Comparison of ENCODE assay signal across 8 cellular contexts in the genomic region with DNA sequence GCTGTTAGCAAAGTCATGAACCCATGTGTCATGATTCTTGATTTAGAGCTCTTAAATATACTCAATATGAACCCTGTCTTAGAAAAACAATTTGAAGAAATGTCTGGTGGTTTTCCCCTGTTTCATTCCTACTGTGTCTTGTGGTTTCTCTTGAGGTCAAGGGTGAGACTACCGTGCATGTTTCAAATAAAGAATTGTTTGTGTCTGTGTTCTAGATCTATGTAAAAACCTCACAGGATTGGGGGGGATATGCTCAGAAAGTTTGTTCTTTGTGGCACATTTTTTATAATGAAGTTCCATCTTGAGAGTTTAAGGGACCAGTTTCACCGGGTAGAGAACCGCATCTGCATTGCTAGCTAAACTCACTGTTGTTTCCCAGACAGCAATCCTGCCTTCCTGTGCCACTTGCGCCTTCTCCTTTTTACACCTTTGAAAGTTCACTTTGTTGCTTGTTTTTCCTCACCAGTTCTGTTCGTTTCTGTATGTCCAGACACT. TPM values are rescaled to one million over a fixed set of nuclear protein-coding genes. Genes with fewer than 3 reads are reported as not detected.
DNase-seq lines count a peak whose midpoint lies in the region; ATAC-seq, FAIRE-seq and TF ChIP-seq lines count a peak whose summit lies in the region.

No MANE protein-coding gene starts in this region.

- peak overlapping the region; percentile 94 for H3K27ac Mint-ChIP-seq in astrocyte (ENCODE audit: unreplicated experiment)
- H3K27ac Mint-ChIP-seq in natural killer cell = peak overlapping the region; percentile 90 to 99

- H3K9me3 Mint-ChIP-seq in astrocyte (ENCODE audit: unreplicated experiment) = no peaks in the 10 kb centered on the region
- H3K9me3 Mint-ChIP-seq in natural killer cell = no peaks in the 10 kb centered on the region

- TF ChIP-seq CTCF in astrocyte (IDR thresholded peaks at IDR 0.05; ENCODE audit: insufficient read depth, low read depth, low read length) = no peak
- TF ChIP-seq CTCF in natural killer cell (IDR thresholded peaks at IDR 0.05) = no peak
- no peak for TF ChIP-seq CTCF in coronary artery (IDR thresholded peaks at IDR 0.05)
- no peak for TF ChIP-seq CTCF in kidney (IDR thresholded peaks at IDR 0.05; ENCODE audit: borderline replicate concordance, extremely low read depth, insufficient read depth)

- DNase-seq in GM12891 (ENCODE audit: insufficient read length, low spot score) (no peak), KG1 (lab: John Stamatoyannopoulos, UW) (peak; percentile 71), astrocyte (ENCODE audit: low read depth) (peak; percentile 96), natural killer cell (no peak), NCI-H2029 treated with DMSO at 0.1 percent for 48 hours (lab: John Stamatoyannopoulos, UW) (no peak), coronary artery (ENCODE audit: low spot score) (no peak), kidney (no peak)

- peak overlapping the region; percentile 45 for H3K9ac ChIP-seq in astrocyte (ENCODE audit: low read length)
- H3K9ac ChIP-seq in kidney (ENCODE audit: low read length in 2 of 2) = no peak overlapping the region

- H3K36me3 Mint-ChIP-seq in astrocyte (ENCODE audit: low read depth, unreplicated experiment) (no peaks in the 10 kb centered on the region), natural killer cell (no peaks in the 10 kb centered on the region)

- no peaks in the 10 kb centered on the region for H3K9me3 ChIP-seq in astrocyte (ENCODE audit: insufficient read depth, low read depth, low read length)
- H3K9me3 ChIP-seq in kidney (ENCODE audit: control insufficient read depth in 1 of 2, low read length in 2 of 2) = no peaks in the 10 kb centered on the region

- FAIRE-seq in GM12891 (lab: Jason Lieb, UNC) (peak; percentile 33), astrocyte (lab: Jason Lieb, UNC) (no peak), kidney (lab: Jason Lieb, UNC) (no peak)

- peak overlapping the region; percentile 57 for H3K4me2 ChIP-seq in astrocyte (ENCODE audit: low read length)

- H3K36me3 ChIP-seq in astrocyte (ENCODE audit: insufficient read depth, low read length) (no peaks in the 10 kb centered on the region), kidney (ENCODE audit: control insufficient read depth in 1 of 2, insufficient read depth in 2 of 2, low read length in 2 of 2) (peaks cover 0 to 2% of the 10 kb centered on the region in 2 donors)

- peaks cover 26% of the 10 kb centered on the region for H3K4me1 ChIP-seq in astrocyte (ENCODE audit: insufficient read depth, low read length)
- H3K4me1 ChIP-seq in kidney (ENCODE audit: control insufficient read depth in 1 of 2, insufficient read depth in 1 of 2, low read depth in 1 of 2, low read length in 2 of 2) = peaks cover 13 to 20% of the 10 kb centered on the region in 2 donors

- H3K27me3 Mint-ChIP-seq in astrocyte (ENCODE audit: low read depth, unreplicated experiment) (no peaks in the 10 kb centered on the region), natural killer cell (ENCODE audit: low read depth in 2 of 2) (no peaks in the 10 kb centered on the region)

- intact Hi-C loops in natural killer cell (cut with micrococcal nuclease) (loop anchor here (1.0 to 10.0 kb wide), 3 partner anchors 31 to 944 kb away; a partner anchor contains a TSS), kidney (cut with DNase I) (no loop called here)

- H2AFZ ChIP-seq in astrocyte (ENCODE audit: low read depth, low read length) = no peak overlapping the region

- ATAC-seq in GM21737 (IDR thresholded peaks at IDR 0.05; ENCODE audit: unreplicated experiment) (peak; percentile 58), natural killer cell (peak; percentile 36 to 65 (median 53))

- peaks cover 71% of the 10 kb centered on the region for H3K4me1 Mint-ChIP-seq in astrocyte (ENCODE audit: low read depth, unreplicated experiment)
- peaks cover 73 to 76% of the 10 kb centered on the region in 2 donors for H3K4me1 Mint-ChIP-seq in natural killer cell

- H3K27me3 ChIP-seq in astrocyte (ENCODE audit: insufficient read depth, low read length) = peaks cover 29% of the 10 kb centered on the region

- H3K4me3 Mint-ChIP-seq in astrocyte (ENCODE audit: unreplicated experiment) (no peak overlapping the region), natural killer cell (peak overlapping the region; percentile 88)

- H4K20me1 ChIP-seq in astrocyte (ENCODE audit: insufficient read depth, low read length) = no peaks in the 10 kb centered on the region

- H3K27ac ChIP-seq in astrocyte (ENCODE audit: low read depth, low read length) (peak overlapping the region; percentile 61), coronary artery (peak overlapping the region in 1 of 2 donors; percentile 57), kidney (ENCODE audit: low read depth in 2 of 2, low read length in 2 of 2) (no peak overlapping the region)

- TF ChIP-seq POLR2A in GM12891 (IDR thresholded peaks at IDR 0.05; ENCODE audit: low read depth, low read length) = no peak

- H3K4me3 ChIP-seq in astrocyte (ENCODE audit: insufficient read depth, low read depth, low read length) (no peak overlapping the region), coronary artery (no peak overlapping the region), kidney (ENCODE audit: low read length in 2 of 2) (no peak overlapping the region)

- no peaks in the 10 kb centered on the region for H3K79me2 ChIP-seq in astrocyte (ENCODE audit: insufficient read depth, low read length)

TF ChIP-seq in GM12891, 5 proteins besides CTCF, POLR2A, EP300 and RAD21:
- TF ChIP-seq TAF1 (IDR thresholded peaks at IDR 0.05; ENCODE audit: low read depth, low read length) (no peak), SPI1 (IDR thresholded peaks at IDR 0.05; ENCODE audit: low read depth, low read length) (no peak), PAX5 (IDR thresholded peaks at IDR 0.05; ENCODE audit: insufficient read depth, low read length, severe bottlenecking) (no peak), POU2F2 (IDR thresholded peaks at IDR 0.05; ENCODE audit: low read depth, low read length) (no peak), POLR2AphosphoS5 (IDR thresholded peaks at IDR 0.05; ENCODE audit: low read depth, low read length) (no peak)

RNA-seq across cellular contexts. Expression of a gene that starts 30.9 kb away (rescaled TPM):
- 124 TPM for polyA plus RNA-seq in GM12891 (2012; ENCODE audit: low read depth, missing spikeins)
- total RNA-seq in astrocyte (87.8 and 95.0 TPM in 2 replicates), natural killer cell (10 to 100 TPM; 43.8 to 55.4 (median 51.9) TPM), kidney (49.7 TPM)
- 97.4 TPM for polyA plus RNA-seq in kidney (ENCODE audit: insufficient read depth, low read depth, low replicate concordance)

RNA-seq across cellular contexts. Expression of a gene that starts 54.4 kb away (rescaled TPM):
- 28.9 TPM for polyA plus RNA-seq in GM12891 (2012; ENCODE audit: low read depth, missing spikeins)
- 20.3 and 23.7 TPM in 2 replicates for total RNA-seq in astrocyte
- total RNA-seq in natural killer cell = 10 to 100 TPM; 11.5 to 13.2 (median 12.0) TPM
- 35.7 TPM for total RNA-seq in kidney
- 48.0 TPM for polyA plus RNA-seq in kidney (ENCODE audit: insufficient read depth, low read depth, low replicate concordance)

Comparison
In these comparisons a context has a peak if more than half of its experiments do, and no peak if none do; other contexts are left out.
1. DNase-seq: peak in KG1 (single experiment) and astrocyte (single experiment); none in GM12891 (single experiment), natural killer cell (single experiment), NCI-H2029 treated with DMSO at 0.1 percent for 48 hours (single experiment), coronary artery (single experiment) and kidney (single experiment).